10 cellular contexts compared by ENCODE assay signal in the genomic region with DNA sequence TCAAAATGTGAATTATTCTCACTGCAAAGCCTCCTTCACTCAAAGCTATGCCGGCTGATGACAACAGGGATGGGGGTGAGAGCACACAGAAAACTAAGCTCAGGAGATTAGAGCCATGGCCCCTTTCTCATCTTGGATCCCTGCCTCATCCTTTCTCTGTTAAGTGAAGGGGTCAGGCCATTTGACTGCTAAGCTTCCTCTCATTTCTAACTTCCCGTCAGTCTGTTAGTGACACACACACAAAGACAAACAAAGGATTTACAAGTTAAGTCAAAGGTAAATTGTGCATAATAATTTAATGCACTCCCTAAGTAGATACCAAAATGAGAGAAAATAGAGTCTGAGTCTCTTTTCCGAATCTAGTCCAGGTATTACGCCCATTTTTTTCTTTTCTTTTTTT. TPM values are rescaled to one million over a fixed set of nuclear protein-coding genes. Genes with fewer than 3 reads are reported as not detected.
DNase-seq lines count a peak whose midpoint lies in the region; ATAC-seq and TF ChIP-seq lines count a peak whose summit lies in the region.
"Had no signal": no experiment of that assay in that cellular context is flagged by ENCODE, and none has a peak within 500 bp of the region (broad histone marks: within the 10 kb centered on the region; RNA-seq: fewer than 3 reads in every experiment).

No MANE protein-coding gene starts in this region.

- POLR2A ChIA-PET in CD8-positive, alpha-beta memory T cell (lab: Charles Lee): interaction anchor here (1.3 to 3.2 kb wide), 3 partner anchors 9 to 15 kb away, joined by 3 to 26 read pairs (median 23); partner anchors contain the start of genes NKTR and SEC22C

- peaks cover 36% of the 10 kb centered on the region for H3K79me2 ChIP-seq in OCI-LY3 (ENCODE audit: low read length)

- peaks cover 0 to 3% of the 10 kb centered on the region in 2 donors for H3K27me3 Mint-ChIP-seq in CD8-positive, alpha-beta memory T cell
- no peaks in the 10 kb centered on the region for H3K27me3 Mint-ChIP-seq in effector memory CD8-positive, alpha-beta T cell

- peak overlapping the region; percentile 74 for H3K4me3 ChIP-seq in CD8-positive, alpha-beta memory T cell (ENCODE audit: low read length)
- H3K4me3 ChIP-seq in OCI-LY3 (ENCODE audit: low read length): peak overlapping the region; percentile 93
- no peak overlapping the region for H3K4me3 ChIP-seq in neutrophil (ENCODE audit: low read depth in 1 of 2, low read length in 1 of 2)

- H3K9ac ChIP-seq in OCI-LY3 (ENCODE audit: low read length): peak overlapping the region; percentile 84

- H3K9me3 ChIP-seq in CD8-positive, alpha-beta memory T cell (ENCODE audit: low read length): no peaks in the 10 kb centered on the region
- H3K9me3 ChIP-seq in OCI-LY3 (ENCODE audit: insufficient read depth, low read length) (no peaks in the 10 kb centered on the region), neutrophil (no peaks in the 10 kb centered on the region)

- no peak for ATAC-seq in effector memory CD8-positive, alpha-beta T cell (replicated peaks)

- H3K9me3 Mint-ChIP-seq in CD8-positive, alpha-beta memory T cell: no peaks in the 10 kb centered on the region
- no peaks in the 10 kb centered on the region for H3K9me3 Mint-ChIP-seq in effector memory CD8-positive, alpha-beta T cell

- peak overlapping the region; percentile 90 to 100 (median 98) for H3K4me3 Mint-ChIP-seq in CD8-positive, alpha-beta memory T cell
- H3K4me3 Mint-ChIP-seq in effector memory CD8-positive, alpha-beta T cell: peak overlapping the region; percentile 74 to 81

- peaks cover 31 to 46% (median 46%) of the 10 kb centered on the region in 3 donors for H3K4me1 Mint-ChIP-seq in CD8-positive, alpha-beta memory T cell
- H3K4me1 Mint-ChIP-seq in effector memory CD8-positive, alpha-beta T cell (ENCODE audit: low read depth in 2 of 2): peaks cover 20 to 21% of the 10 kb centered on the region in 2 donors

- TF ChIP-seq CTCF in OCI-LY3 (IDR thresholded peaks at IDR 0.05; ENCODE audit: low read depth, low read length): no peak
- no peak for TF ChIP-seq CTCF in neutrophil (IDR thresholded peaks at IDR 0.05)

- peak overlapping the region; percentile 93 to 100 (median 98) for H3K27ac Mint-ChIP-seq in CD8-positive, alpha-beta memory T cell
- peak overlapping the region; percentile 93 for H3K27ac Mint-ChIP-seq in effector memory CD8-positive, alpha-beta T cell

- peaks cover 0 to 45% (median 7%) of the 10 kb centered on the region in 3 donors for H3K36me3 Mint-ChIP-seq in CD8-positive, alpha-beta memory T cell
- peaks cover 48% of the 10 kb centered on the region for H3K36me3 Mint-ChIP-seq in effector memory CD8-positive, alpha-beta T cell (ENCODE audit: insufficient read depth)

- CTCF ChIA-PET in CD8-positive, alpha-beta memory T cell (lab: Charles Lee): interaction anchor here (1.6 to 2.1 kb wide), 2 partner anchors 35 to 90 kb away, joined by 3 to 9 read pairs; partner anchors contain the start of gene VIPR1

- no peak for DNase-seq in CD8-positive, alpha-beta memory T cell
- no peak for DNase-seq in effector memory CD8-positive, alpha-beta T cell
- DNase-seq in NCI-H524 treated with DMSO at 0.1 percent for 48 hours (lab: John Stamatoyannopoulos, UW) (no peak), NCI-H510A (lab: John Stamatoyannopoulos, UW) (no peak), A172 (ENCODE audit: low spot score) (no peak)
- DNase-seq in central memory CD4-positive, alpha-beta T cell: no peak
- DNase-seq: amniotic stem cell, NCI-H2029 treated with DMSO at 0.1 percent for 48 hours had no signal

- H3K36me3 ChIP-seq in CD8-positive, alpha-beta memory T cell (ENCODE audit: insufficient read depth, low read length): peaks cover 20% of the 10 kb centered on the region
- H3K36me3 ChIP-seq in OCI-LY3 (replicated peaks; ENCODE audit: low read depth, low read length) (peaks cover 42% of the 10 kb centered on the region), neutrophil (no peaks in the 10 kb centered on the region)

- H3K4me2 ChIP-seq in OCI-LY3 (ENCODE audit: low read length): peak overlapping the region; percentile 90

- H2AFZ ChIP-seq in OCI-LY3 (ENCODE audit: low read depth, low read length): no peak overlapping the region

- H3K27me3 ChIP-seq in CD8-positive, alpha-beta memory T cell (ENCODE audit: insufficient read depth, low read length, poor library complexity, severe bottlenecking): no peaks in the 10 kb centered on the region
- no peaks in the 10 kb centered on the region for H3K27me3 ChIP-seq in OCI-LY3 (ENCODE audit: low read depth, low read length)
- H3K27me3 ChIP-seq in neutrophil: no peaks in the 10 kb centered on the region

- peaks cover 34% of the 10 kb centered on the region for H3K4me1 ChIP-seq in CD8-positive, alpha-beta memory T cell (ENCODE audit: insufficient read depth, low read length)
- peaks cover 14% of the 10 kb centered on the region for H3K4me1 ChIP-seq in OCI-LY3 (ENCODE audit: low read length)
- peaks cover 15 to 18% of the 10 kb centered on the region in 2 experiments for H3K4me1 ChIP-seq in neutrophil (ENCODE audit: control insufficient read depth in 1 of 2, insufficient read depth in 1 of 2, low read depth in 1 of 2, low read length in 1 of 2)

- H3K27ac ChIP-seq in CD8-positive, alpha-beta memory T cell (ENCODE audit: low read depth, low read length): peak overlapping the region; percentile 86
- H3K27ac ChIP-seq in OCI-LY3 (ENCODE audit: low read length) (peak overlapping the region; percentile 59), neutrophil (peak overlapping the region; percentile 85)

- peaks cover 3% of the 10 kb centered on the region; the same call in 1 of the 2 replicates for H4K20me1 ChIP-seq in OCI-LY3 (ENCODE audit: insufficient read depth, low read length)

RNA-seq across cellular contexts. Expression of gene SS18L2, which starts 1.2 kb away (rescaled TPM):
- total RNA-seq in CD8-positive, alpha-beta memory T cell: 10 to 100 TPM; 80.4 to 80.7 TPM
- 159 TPM for polyA plus RNA-seq in CD8-positive, alpha-beta memory T cell
- 33.2 and 37.8 TPM in 2 replicates for total RNA-seq in A172 (2014; rRNA removed; shearing (Covaris generic))

RNA-seq across cellular contexts. Expression of gene NKTR, which starts 8.7 kb away (rescaled TPM):
- 10 to 100 TPM; 54.1 to 58.2 TPM for total RNA-seq in CD8-positive, alpha-beta memory T cell
- 15.8 TPM for polyA plus RNA-seq in CD8-positive, alpha-beta memory T cell
- 22.9 and 23.8 TPM in 2 replicates for total RNA-seq in A172 (2014; rRNA removed; shearing (Covaris generic))

RNA-seq across cellular contexts. Expression of gene SEC22C, which starts 10.0 kb away (rescaled TPM):
- total RNA-seq in CD8-positive, alpha-beta memory T cell: 10 to 100 TPM; 52.6 to 53.6 TPM
- 45.5 TPM for polyA plus RNA-seq in CD8-positive, alpha-beta memory T cell
- total RNA-seq in A172 (2014; rRNA removed; shearing (Covaris generic)): 77.4 and 84.5 TPM in 2 replicates

Comparison
In these comparisons a context has a peak if more than half of its experiments do, and no peak if none do; other contexts are left out.
1. H3K4me3 ChIP-seq: peak in CD8-positive, alpha-beta memory T cell (single experiment) and OCI-LY3 (single experiment); none in neutrophil (0 of 2).
2. Peak in every context shown above with its lines, with median percentiles within 50 percentile points of each other: H3K27ac ChIP-seq.